In the genomic region with DNA sequence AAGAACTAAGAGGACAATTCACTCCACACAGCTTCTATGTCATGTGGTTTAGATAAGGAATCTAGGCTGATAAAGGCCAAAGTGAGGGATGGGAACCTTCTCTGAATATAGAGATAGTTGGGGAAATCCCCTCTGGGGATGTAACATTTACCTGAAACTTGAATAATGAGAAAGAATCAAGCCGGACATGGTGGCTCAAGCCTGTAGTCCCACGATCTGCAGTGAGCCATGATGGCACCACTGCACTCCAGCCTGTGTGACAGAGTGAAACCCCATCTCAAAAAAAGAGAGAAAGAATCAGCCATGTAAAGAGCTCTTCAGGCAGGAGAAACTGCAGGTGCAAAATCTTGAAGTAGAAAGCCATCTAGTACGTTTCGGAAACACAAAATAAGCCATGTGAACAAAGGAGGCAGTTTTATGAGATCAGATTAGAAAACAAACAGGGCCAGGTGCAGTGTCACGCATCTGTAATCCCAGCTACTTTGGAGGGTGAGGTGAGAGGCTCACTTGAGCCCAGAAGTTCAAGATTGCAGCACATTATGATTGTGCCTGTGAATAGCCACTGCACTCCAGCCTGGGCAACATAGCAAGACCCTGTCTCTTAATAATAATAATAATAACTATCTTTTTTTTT, we compare ENCODE assay signal across 9 cellular contexts. TPM values are rescaled to one million over a fixed set of nuclear protein-coding genes. Genes with fewer than 3 reads are reported as not detected.
DNase-seq lines count a peak whose midpoint lies in the region; ATAC-seq lines count a peak whose summit lies in the region.
"Had no signal": no experiment of that assay in that cellular context is flagged by ENCODE, and none has a peak within 500 bp of the region (broad histone marks: within the 10 kb centered on the region; RNA-seq: fewer than 3 reads in every experiment).

No MANE protein-coding gene starts in this region.

- peak; percentile 65 for ATAC-seq in HG02798 (IDR thresholded peaks at IDR 0.05; ENCODE audit: poor library complexity, unreplicated experiment)

- peaks cover 26% of the 10 kb centered on the region for H3K27me3 Mint-ChIP-seq in activated CD4-positive, alpha-beta T cell treated with anti-CD3 and anti-CD28 coated beads, Interleukin-2, amount 10 ng/mL, durations not matched to agents 24 days and 14 days

- H3K36me3 Mint-ChIP-seq in activated CD4-positive, alpha-beta T cell treated with anti-CD3 and anti-CD28 coated beads, Interleukin-2, amount 10 ng/mL, durations not matched to agents 24 days and 14 days (ENCODE audit: low read depth) = no peaks in the 10 kb centered on the region

- no peak for DNase-seq in activated CD4-positive, alpha-beta T cell treated with anti-CD3 and anti-CD28 coated beads, Interleukin-2, amount 10 ng/mL, durations not matched to agents 24 days and 14 days
- no peak for DNase-seq in activated CD4-positive, alpha-beta T cell treated with anti-CD3 and anti-CD28 coated beads for 4 hours
- DNase-seq in NCI-H1092 (lab: John Stamatoyannopoulos, UW) (peak; percentile 15), mesenteric fat pad (ENCODE audit: low spot score) (no peak), cardiac septum (ENCODE audit: low spot score) (no peak), cerebellum (ENCODE audit: low spot score) (no peak)

- no peak overlapping the region for H3K4me3 ChIP-seq in thymus (ENCODE audit: low read length)
- H3K4me3 ChIP-seq: smooth muscle cell had no signal

- H3K36me3 ChIP-seq in thymus (ENCODE audit: control insufficient read depth, insufficient read depth) = no peaks in the 10 kb centered on the region

- peaks cover 7% of the 10 kb centered on the region for H3K4me1 Mint-ChIP-seq in activated CD4-positive, alpha-beta T cell treated with anti-CD3 and anti-CD28 coated beads, Interleukin-2, amount 10 ng/mL, durations not matched to agents 24 days and 14 days

- H3K4me3 Mint-ChIP-seq in activated CD4-positive, alpha-beta T cell treated with anti-CD3 and anti-CD28 coated beads, Interleukin-2, amount 10 ng/mL, durations not matched to agents 24 days and 14 days = no peak overlapping the region

- H3K9me3 ChIP-seq in thymus (ENCODE audit: control insufficient read depth) = no peaks in the 10 kb centered on the region

- peak overlapping the region; percentile 92 for H3K27ac ChIP-seq in thymus (ENCODE audit: low read depth)

- peaks cover 34% of the 10 kb centered on the region for H3K4me1 ChIP-seq in thymus (ENCODE audit: control insufficient read depth, insufficient read depth, low read length)

- intact Hi-C loops in activated CD4-positive, alpha-beta T cell treated with anti-CD3 and anti-CD28 coated beads, Interleukin-2, amount 10 ng/mL, durations not matched to agents 24 days and 14 days (cut with micrococcal nuclease) = no loop called here
- intact Hi-C loops in cardiac septum (cut with DNase I) = no loop called here

- 21% methylated on average over 5 of the region's 5 CpGs for WGBS in thymus

- peak overlapping the region; percentile 17 for H3K27ac Mint-ChIP-seq in activated CD4-positive, alpha-beta T cell treated with anti-CD3 and anti-CD28 coated beads, Interleukin-2, amount 10 ng/mL, durations not matched to agents 24 days and 14 days

- no peaks in the 10 kb centered on the region for H3K27me3 ChIP-seq in thymus (ENCODE audit: control insufficient read depth, insufficient read depth)

- no peaks in the 10 kb centered on the region for H3K9me3 Mint-ChIP-seq in activated CD4-positive, alpha-beta T cell treated with anti-CD3 and anti-CD28 coated beads, Interleukin-2, amount 10 ng/mL, durations not matched to agents 24 days and 14 days

RNA-seq across cellular contexts. Expression of a gene that starts 4.5 kb away (rescaled TPM):
- total RNA-seq in activated CD4-positive, alpha-beta T cell treated with anti-CD3 and anti-CD28 coated beads, Interleukin-2, amount 10 ng/mL, durations not matched to agents 24 days and 14 days = 1.3 TPM in 2 replicates
- 10.0 TPM for polyA plus RNA-seq in thymus
- total RNA-seq in mesenteric fat pad (19.7 TPM), cardiac septum (5.6 TPM), cerebellum (12.8 TPM)
